Comparison of ENCODE assay signal across 10 cellular contexts in the genomic region with DNA sequence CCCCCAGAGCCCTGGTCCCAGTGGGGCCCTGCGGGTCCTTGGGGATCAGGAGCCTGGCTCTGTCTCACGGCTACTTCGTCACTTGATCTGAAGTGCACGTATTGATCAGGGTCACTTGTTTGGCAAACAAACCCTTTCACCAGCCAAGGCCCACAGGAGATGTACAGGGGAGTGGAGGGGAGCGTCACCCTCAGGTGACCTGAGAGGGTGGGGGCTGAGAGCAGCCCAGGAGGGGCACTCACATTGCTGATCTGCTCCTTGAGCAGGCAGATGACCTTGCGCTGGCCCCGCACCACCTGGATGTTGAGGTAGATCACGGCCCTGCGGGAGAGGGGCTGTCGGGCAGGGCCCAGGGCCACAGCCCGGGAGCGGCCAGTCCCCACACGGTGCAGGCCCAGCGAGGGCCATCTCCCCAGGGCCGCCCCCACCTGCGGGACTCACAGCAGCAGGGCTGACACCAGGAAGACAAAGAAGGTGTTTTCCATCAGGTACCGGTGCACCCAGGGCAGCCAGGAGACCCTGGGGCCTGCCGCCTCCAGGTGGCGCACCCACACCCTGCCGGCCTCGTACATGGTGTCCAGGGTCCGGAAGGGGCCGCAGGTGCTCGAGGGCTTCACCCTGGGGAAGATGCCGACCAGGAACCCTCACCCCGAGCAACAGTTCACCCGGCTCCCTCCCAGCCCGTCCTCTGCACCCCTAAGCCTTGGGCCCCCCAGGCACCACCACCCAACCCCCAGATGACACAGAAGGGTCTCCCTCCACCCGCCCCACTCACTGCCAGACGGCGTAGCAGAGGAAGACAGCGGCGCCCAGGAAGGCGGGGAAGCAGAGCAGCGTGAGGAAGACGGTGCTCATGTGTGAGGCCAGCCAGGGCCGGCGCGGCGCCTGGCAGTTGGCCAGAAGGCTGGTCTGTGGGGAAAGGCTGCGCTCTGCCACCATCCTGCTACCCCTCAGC. TPM values are rescaled to one million over a fixed set of nuclear protein-coding genes. Genes with fewer than 3 reads are reported as not detected.
DNase-seq lines count a peak whose midpoint lies in the region; ATAC-seq and TF ChIP-seq lines count a peak whose summit lies in the region.
"Had no signal": no experiment of that assay in that cellular context is flagged by ENCODE, and none has a peak within 500 bp of the region (broad histone marks: within the 10 kb centered on the region; RNA-seq: fewer than 3 reads in every experiment).

No MANE protein-coding gene starts in this region.

- no peak for TF ChIP-seq POLR2A in testis (IDR thresholded peaks at IDR 0.05)

- peaks cover 19% of the 10 kb centered on the region for H3K4me1 Mint-ChIP-seq in nephron progenitor cell

- WGBS in testis, 2 donors = 61 to 76% methylated on average over 18 to 29 of the region's 41 CpGs

- no peaks in the 10 kb centered on the region for H3K27me3 Mint-ChIP-seq in nephron progenitor cell (ENCODE audit: low read depth, poor library complexity)

- DNase-seq in GM10266 (ENCODE audit: extremely low spot score) (no peak), NCI-H2171 (lab: John Stamatoyannopoulos, UW) (peak; percentile 38), cardiac fibroblast (ENCODE audit: low read depth in 2 of 2) (no peak), nephron progenitor cell (peak; percentile 54), testis (no peak), coronary artery (ENCODE audit: low spot score) (no peak)

- no peaks in the 10 kb centered on the region for H3K4me1 ChIP-seq in testis

- peaks cover 23% of the 10 kb centered on the region for H3K36me3 Mint-ChIP-seq in nephron progenitor cell (ENCODE audit: low read depth)

- H3K36me3 ChIP-seq in testis (ENCODE audit: low read depth, missing control alignments) = no peaks in the 10 kb centered on the region

- H3K9me3 ChIP-seq in testis = no peaks in the 10 kb centered on the region
- H3K9me3 ChIP-seq: upper lobe of left lung had no signal

- no peak overlapping the region for H3K27ac ChIP-seq in testis
- no peak overlapping the region for H3K27ac ChIP-seq in coronary artery

- H3K9me3 Mint-ChIP-seq in nephron progenitor cell = no peaks in the 10 kb centered on the region

- H3K27ac Mint-ChIP-seq in nephron progenitor cell = no peak overlapping the region

- H3K4me3 ChIP-seq in cardiac fibroblast (replicated peaks in 1 of 2; ENCODE audit: low read depth in 2 of 2, low read length in 2 of 2) (no peak overlapping the region), testis (no peak overlapping the region), coronary artery (no peak overlapping the region)
- H3K4me3 ChIP-seq: lung, upper lobe of left lung had no signal

- TF ChIP-seq CTCF in GM10266 (IDR thresholded peaks at IDR 0.05; ENCODE audit: control insufficient read depth, insufficient read depth, low read depth, missing control alignments) (peak; percentile 43), cardiac fibroblast (IDR thresholded peaks at IDR 0.05; ENCODE audit: low read depth, low read length) (peak; percentile 24), nephron progenitor cell (IDR thresholded peaks at IDR 0.05) (peak; percentile 24), testis (IDR thresholded peaks at IDR 0.05) (no peak), coronary artery (IDR thresholded peaks at IDR 0.05) (no peak)

- H3K27me3 ChIP-seq in testis = no peaks in the 10 kb centered on the region
- H3K27me3 ChIP-seq: upper lobe of left lung had no signal

- ATAC-seq in GM19395 (IDR thresholded peaks at IDR 0.05; ENCODE audit: unreplicated experiment) = no peak

- intact Hi-C loops in testis (cut with DNase I; ENCODE audit: low total_unique reads) = loop anchor here (10.0 kb wide), 1 partner anchor 137 kb away; no protein-coding TSS in a partner anchor

- no peak overlapping the region for H3K4me3 Mint-ChIP-seq in nephron progenitor cell

RNA-seq across cellular contexts. Expression of gene TMC6, which starts 11.3 kb away (rescaled TPM):
- 10 to 100 TPM; 18.0 to 20.3 TPM for total RNA-seq in testis
- polyA plus RNA-seq in testis (ENCODE audit: insufficient read depth, low read depth, low replicate concordance) = 10.8 TPM

RNA-seq across cellular contexts. Expression of gene TMC8, which starts 13.3 kb away (rescaled TPM):
- total RNA-seq in testis = 1 to 10 TPM; 3.5 to 9.3 TPM
- polyA plus RNA-seq in testis (ENCODE audit: insufficient read depth, low read depth, low replicate concordance) = 5.6 TPM

RNA-seq across cellular contexts. Expression of gene C17orf99, which starts 28.9 kb away (rescaled TPM):
- total RNA-seq in testis = 1 to 10 TPM; 1.1 to 1.3 TPM
- not detected for polyA plus RNA-seq in testis (ENCODE audit: insufficient read depth, low read depth, low replicate concordance)
- total RNA-seq: SK-MEL-5 had no signal

RNA-seq across cellular contexts. Expression of gene SYNGR2, which starts 51.1 kb away (rescaled TPM):
- 10 to 100 TPM; 68.7 to 70.6 TPM for total RNA-seq in testis
- 63.7 TPM for polyA plus RNA-seq in testis (ENCODE audit: insufficient read depth, low read depth, low replicate concordance)

Comparison
In these comparisons a context has a peak if more than half of its experiments do, and no peak if none do; other contexts are left out.
1. DNase-seq: peak in NCI-H2171 (single experiment) and nephron progenitor cell (single experiment); none in GM10266 (single experiment), cardiac fibroblast (0 of 2), testis (single experiment) and coronary artery (single experiment).
2. CTCF ChIP-seq: peak in GM10266 (single experiment), cardiac fibroblast (single experiment) and nephron progenitor cell (single experiment); none in testis (0 of 3) and coronary artery (single experiment).